24 cellular contexts compared by ENCODE assay signal in genomic region chr4:123430031-123430430, GRCh38. TPM values are rescaled to one million over a fixed set of nuclear protein-coding genes. Genes with fewer than 3 reads are reported as not detected.
DNase-seq lines count a peak whose midpoint lies in the region; ATAC-seq and TF ChIP-seq lines count a peak whose summit lies in the region.
"Had no signal": no experiment of that assay in that cellular context is flagged by ENCODE, and none has a peak within 500 bp of the region (broad histone marks: within the 10 kb centered on the region; RNA-seq: fewer than 3 reads in every experiment).

No MANE protein-coding gene starts in this region.

- no peak overlapping the region for H2BK15ac ChIP-seq in neuronal stem cell (ENCODE audit: low read length)

- no peak overlapping the region for H4K8ac ChIP-seq in neuronal stem cell (ENCODE audit: low read depth, low read length)

- no peaks in the 10 kb centered on the region for H3K27me3 Mint-ChIP-seq in activated T-helper 17 cell treated with anti-CD3 and anti-CD28 coated beads, Interleukin-2, amount 50 U/mL, for 72 hours
- H3K27me3 Mint-ChIP-seq in CD14-positive monocyte (ENCODE audit: low read depth in 3 of 3), result peaks cover 2 to 3% (median 2%) of the 10 kb centered on the region in 3 donors
- H3K27me3 Mint-ChIP-seq: CD4-positive, alpha-beta T cell had no signal

- ATAC-seq in activated T-helper 17 cell treated with anti-CD3 and anti-CD28 coated beads, Interleukin-2, amount 50 U/mL, for 72 hours (replicated peaks), result peak; percentile 86
- no peak for ATAC-seq in omental fat pad (ENCODE audit: low FRiP score)

- TF ChIP-seq CTCF in omental fat pad (IDR thresholded peaks at IDR 0.05), result no peak
- TF ChIP-seq CTCF in CD14-positive monocyte (IDR thresholded peaks at IDR 0.05), result no peak

- H4K91ac ChIP-seq in neuronal stem cell (ENCODE audit: low read depth, low read length, poor library complexity), result no peak overlapping the region

- no peaks in the 10 kb centered on the region for H3K4me1 ChIP-seq in neuronal stem cell (ENCODE audit: control insufficient read depth in 2 of 2, insufficient read depth in 1 of 2, low read depth in 1 of 2, low read length in 2 of 2)
- H3K4me1 ChIP-seq: Peyer's patch had no signal

- H3K14ac ChIP-seq in neuronal stem cell (ENCODE audit: low read length), result no peak overlapping the region

- no peak overlapping the region for H3K27ac Mint-ChIP-seq in activated T-helper 17 cell treated with anti-CD3 and anti-CD28 coated beads, Interleukin-2, amount 50 U/mL, for 72 hours
- peak overlapping the region in 1 of 7 donors; percentile 58 for H3K27ac Mint-ChIP-seq in CD14-positive monocyte
- H3K27ac Mint-ChIP-seq: activated T-helper 2 cell treated with anti-CD3 and anti-CD28 coated beads, Interferon-gamma antibody, Interleukin-2, Interleukin-4, amounts not matched to agents 10 μg/mL and 5 μg/mL and 100 μg/mL, durations not matched to agents 14 hours and 24 hours and 36 hours; CD4-positive, alpha-beta T cell; endodermal cell; H9 had no signal

- peaks cover 4% of the 10 kb centered on the region for H3K9me3 Mint-ChIP-seq in activated T-helper 17 cell treated with anti-CD3 and anti-CD28 coated beads, Interleukin-2, amount 50 U/mL, for 72 hours
- H3K9me3 Mint-ChIP-seq in CD14-positive monocyte, result peaks cover 8 to 26% (median 12%) of the 10 kb centered on the region in 7 donors

- peaks cover 0 to 2% of the 10 kb centered on the region in 2 donors for H3K36me3 ChIP-seq in neuronal stem cell (replicated peaks in 1 of 2; ENCODE audit: control insufficient read depth in 2 of 2, insufficient read depth in 2 of 2, low read length in 2 of 2)
- H3K36me3 ChIP-seq: cardiac muscle cell, MG63, Peyer's patch, thoracic aorta had no signal

- H3K9me3 ChIP-seq in neuronal stem cell (replicated peaks in 1 of 2; ENCODE audit: control insufficient read depth in 2 of 2, insufficient read depth in 1 of 2, low read depth in 1 of 2, low read length in 2 of 2), result peaks cover 5 to 32% of the 10 kb centered on the region in 2 donors
- H3K9me3 ChIP-seq: Peyer's patch, thoracic aorta had no signal

- H3K23ac ChIP-seq in neuronal stem cell (ENCODE audit: low read depth, low read length, poor library complexity), result no peak overlapping the region

- no peak overlapping the region for H2BK120ac ChIP-seq in neuronal stem cell (ENCODE audit: low read depth, low read length)

- no peak overlapping the region for H3K4me3 ChIP-seq in neuronal stem cell (ENCODE audit: low read length in 2 of 2)
- H3K4me3 ChIP-seq: cardiac muscle cell, MG63, Peyer's patch, smooth muscle cell, thoracic aorta had no signal

- no peak overlapping the region for H2AK5ac ChIP-seq in neuronal stem cell (ENCODE audit: low read depth, low read length)

- H3K4me1 Mint-ChIP-seq in activated T-helper 17 cell treated with anti-CD3 and anti-CD28 coated beads, Interleukin-2, amount 50 U/mL, for 72 hours, result no peaks in the 10 kb centered on the region
- no peaks in the 10 kb centered on the region for H3K4me1 Mint-ChIP-seq in CD14-positive monocyte

- intact Hi-C loops in CD14-positive monocyte (cut with micrococcal nuclease), result no loop called here

- H3K18ac ChIP-seq in neuronal stem cell (ENCODE audit: low read length), result peak overlapping the region; percentile 44

- H3K9ac ChIP-seq in neuronal stem cell (ENCODE audit: low read depth, low read length, poor library complexity), result no peak overlapping the region

- no peaks in the 10 kb centered on the region for H3K36me3 Mint-ChIP-seq in activated T-helper 17 cell treated with anti-CD3 and anti-CD28 coated beads, Interleukin-2, amount 50 U/mL, for 72 hours (ENCODE audit: low read depth)
- H3K36me3 Mint-ChIP-seq in CD14-positive monocyte, result no peaks in the 10 kb centered on the region

- peak; percentile 29 for DNase-seq in stimulated activated CD4-positive, alpha-beta T cell treated with anti-CD3 and anti-CD28 coated beads, Interleukin-15, amount 100 ng/mL, for 24 hours
- DNase-seq in stimulated activated CD4-positive, alpha-beta T cell treated with anti-CD3 and anti-CD28 coated beads, Interleukin-12 subunit alpha, Interleukin-12 subunit beta, amount 100 ng/mL, for 4 hours, result no peak
- no peak for DNase-seq in neuronal stem cell (ENCODE audit: low spot score)
- no peak for DNase-seq in omental fat pad (ENCODE audit: low spot score)
- DNase-seq in CD14-positive monocyte (ENCODE audit: low spot score), result no peak
- no peak for DNase-seq in anterior cingulate cortex (lab: John Stamatoyannopoulos, UW)
- DNase-seq: amygdala; CD4-positive, alpha-beta T cell; cortex of kidney; DMS153; endodermal cell; GDM1; H9; mesendoderm; MG63; NCI-H1436; NCI-H510A treated with DMSO at 0.1 percent for 48 hours; occipital lobe; Peyer's patch had no signal

- H3K4ac ChIP-seq in neuronal stem cell (ENCODE audit: low read length), result no peak overlapping the region

- no peak overlapping the region for H3K4me2 ChIP-seq in neuronal stem cell (ENCODE audit: insufficient read depth, low read length, poor library complexity, severe bottlenecking)
- H3K4me2 ChIP-seq: smooth muscle cell had no signal

- no peak overlapping the region for H2AFZ ChIP-seq in neuronal stem cell (ENCODE audit: low read length)

- no peak overlapping the region for H3K4me3 Mint-ChIP-seq in activated T-helper 17 cell treated with anti-CD3 and anti-CD28 coated beads, Interleukin-2, amount 50 U/mL, for 72 hours
- H3K4me3 Mint-ChIP-seq in CD14-positive monocyte, result no peak overlapping the region
- H3K4me3 Mint-ChIP-seq: CD4-positive, alpha-beta T cell; endodermal cell; H9 had no signal

- H3K27me3 ChIP-seq in neuronal stem cell (ENCODE audit: control insufficient read depth in 3 of 3, insufficient read depth in 3 of 3, low read depth in 1 of 3, low read length in 3 of 3), result no peaks in the 10 kb centered on the region
- H3K27me3 ChIP-seq: cardiac muscle cell, MG63, Peyer's patch had no signal

- no peak overlapping the region for H2BK5ac ChIP-seq in neuronal stem cell (ENCODE audit: low read length)

- no peak overlapping the region for H2BK12ac ChIP-seq in neuronal stem cell (ENCODE audit: low read length)

- WGBS in neuronal stem cell (ENCODE audit: extremely low coverage in 2 of 2, insufficient read length in 2 of 2, insufficient replicate concordance in 1 of 2), 2 donors, result no CpG with 5 or more reads among the region's 3 CpGs

- H3K79me1 ChIP-seq in neuronal stem cell (ENCODE audit: low read depth, low read length), result no peaks in the 10 kb centered on the region

- H3K27ac ChIP-seq in neuronal stem cell (replicated peaks; ENCODE audit: low read length), result no peak overlapping the region
- H3K27ac ChIP-seq: cardiac muscle cell, Peyer's patch, thoracic aorta had no signal

RNA-seq across cellular contexts. Expression of gene SPRY1, which starts 33.4 kb away (rescaled TPM):
- 10 to 100 TPM in 1 of 2 donors, 1 to 10 TPM in 1; 9.8 to 76.0 TPM for total RNA-seq in activated T-helper 17 cell treated with anti-CD3 and anti-CD28 coated beads, Interleukin-2, amount 50 U/mL, for 72 hours
- 92.4 TPM for polyA plus RNA-seq in neuronal stem cell (2013, experiment 1 of 2)
- 97.0 TPM for polyA plus RNA-seq in neuronal stem cell (2013, experiment 2 of 2)
- total RNA-seq in omental fat pad, result 100 to 1,000 TPM; 168 to 308 (median 256) TPM
- 1 to 10 TPM; 2.0 to 3.7 TPM for polyA plus RNA-seq in CD14-positive monocyte
